Comparison of ENCODE assay signal across 26 cellular contexts in the genomic region with DNA sequence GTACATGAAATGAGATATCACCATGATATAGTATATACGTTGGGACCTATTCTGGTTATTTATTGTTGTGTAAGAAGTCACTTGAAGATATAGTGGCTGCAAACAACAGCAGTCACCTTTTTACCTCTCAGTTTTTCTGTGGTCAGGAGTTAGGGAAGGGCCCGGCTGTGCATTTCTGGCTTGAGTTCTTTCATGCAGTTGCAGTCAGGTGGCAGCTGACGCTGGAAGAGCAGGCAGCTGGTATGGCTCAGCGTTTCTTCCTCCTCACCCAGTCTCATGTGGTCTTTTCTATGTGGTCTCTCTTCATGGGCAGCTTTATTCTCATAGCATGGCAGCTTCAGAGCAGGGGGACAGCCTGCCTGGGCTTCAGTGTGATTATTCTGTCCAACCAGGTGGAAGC.
"Had no signal": no experiment of that assay in that cellular context is flagged by ENCODE, and none has a peak within 500 bp of the region (broad histone marks: within the 10 kb centered on the region; RNA-seq: fewer than 3 reads in every experiment).

No MANE protein-coding gene starts in this region.

- H3K27me3 ChIP-seq: ascending aorta, breast epithelium, cardiac muscle cell, colonic mucosa, esophagus squamous epithelium had no signal

- H3K4me1 ChIP-seq: ascending aorta, breast epithelium, colonic mucosa, esophagus squamous epithelium had no signal

- H3K27ac ChIP-seq: ascending aorta, breast epithelium, cardiac muscle cell, colonic mucosa, epithelial cell of prostate, esophagus squamous epithelium had no signal

- ATAC-seq: activated CD4-positive, alpha-beta T cell treated with anti-CD3 and anti-CD28 coated beads for 36 hours; activated CD8-positive, alpha-beta memory T cell treated with anti-CD3 and anti-CD28 coated beads, Interleukin-2, amount 10 ng/mL, durations not matched to agents 7 days and 5 days; activated CD8-positive, alpha-beta T cell treated with anti-CD3 and anti-CD28 coated beads, Interleukin-2, amount 10 ng/mL, durations not matched to agents 7 days and 5 days; activated naive CD4-positive, alpha-beta T cell treated with anti-CD3 and anti-CD28 coated beads, Interleukin-2, amount 50 U/mL, for 72 hours; activated T-cell treated with anti-CD3 and anti-CD28 coated beads, Interleukin-2, amount 50 U/mL, for 72 hours had no signal

- H3K4me3 ChIP-seq: ascending aorta, breast epithelium, cardiac muscle cell, colonic mucosa, esophagus squamous epithelium had no signal

- DNase-seq: activated CD4-positive, alpha-beta memory T cell treated with anti-CD3 and anti-CD28 coated beads for 36 hours; activated CD4-positive, alpha-beta T cell treated with anti-CD3 and anti-CD28 coated beads for 36 hours; activated CD4-positive, alpha-beta T cell treated with anti-CD3 and anti-CD28 coated beads, Interleukin-2, amount 10 ng/mL, durations not matched to agents 24 days and 14 days; activated CD4-positive, CD25-positive, alpha-beta regulatory T cell; activated CD4-positive, CD25-positive, alpha-beta regulatory T cell treated with anti-CD3 and anti-CD28 coated beads, Interleukin-2, amount 50 U/mL, for 72 hours; activated CD8-positive, alpha-beta memory T cell treated with anti-CD3 and anti-CD28 coated beads, Interleukin-2, amount 10 ng/mL, durations not matched to agents 7 days and 5 days; activated CD8-positive, alpha-beta memory T cell treated with anti-CD3 and anti-CD28 coated beads, Interleukin-2, amount 50 U/mL, for 4 hours; activated CD8-positive, alpha-beta T cell treated with anti-CD3 and anti-CD28 coated beads, Interleukin-2, amount 10 ng/mL, durations not matched to agents 7 days and 5 days; activated gamma-delta T cell; activated naive CD4-positive, alpha-beta T cell; activated naive CD4-positive, alpha-beta T cell treated with anti-CD3 and anti-CD28 coated beads, Interleukin-2, amount 10 ng/mL, durations not matched to agents 7 days and 5 days; activated naive CD8-positive, alpha-beta T cell treated with anti-CD3 and anti-CD28 coated beads, Interleukin-2, amount 10 ng/mL, durations not matched to agents 7 days and 5 days; activated T-cell treated with anti-CD3 and anti-CD28 coated beads, Interleukin-2, amount 50 U/mL, for 24 hours; activated T-cell treated with anti-CD3 and anti-CD28 coated beads, Interleukin-2, amount 50 U/mL, for 72 hours; central memory CD4-positive, alpha-beta T cell; cerebellar nuclear complex; colonic mucosa; effector CD8-positive, alpha-beta T cell; esophagus squamous epithelium; head of caudate nucleus; T-helper 2 cell had no signal

- H3K9me3 ChIP-seq: ascending aorta, breast epithelium, colonic mucosa, esophagus squamous epithelium had no signal

- H3K36me3 ChIP-seq: ascending aorta, breast epithelium, cardiac muscle cell, colonic mucosa, esophagus squamous epithelium had no signal
